Comparison of ENCODE assay signal across 21 cellular contexts in the genomic region with DNA sequence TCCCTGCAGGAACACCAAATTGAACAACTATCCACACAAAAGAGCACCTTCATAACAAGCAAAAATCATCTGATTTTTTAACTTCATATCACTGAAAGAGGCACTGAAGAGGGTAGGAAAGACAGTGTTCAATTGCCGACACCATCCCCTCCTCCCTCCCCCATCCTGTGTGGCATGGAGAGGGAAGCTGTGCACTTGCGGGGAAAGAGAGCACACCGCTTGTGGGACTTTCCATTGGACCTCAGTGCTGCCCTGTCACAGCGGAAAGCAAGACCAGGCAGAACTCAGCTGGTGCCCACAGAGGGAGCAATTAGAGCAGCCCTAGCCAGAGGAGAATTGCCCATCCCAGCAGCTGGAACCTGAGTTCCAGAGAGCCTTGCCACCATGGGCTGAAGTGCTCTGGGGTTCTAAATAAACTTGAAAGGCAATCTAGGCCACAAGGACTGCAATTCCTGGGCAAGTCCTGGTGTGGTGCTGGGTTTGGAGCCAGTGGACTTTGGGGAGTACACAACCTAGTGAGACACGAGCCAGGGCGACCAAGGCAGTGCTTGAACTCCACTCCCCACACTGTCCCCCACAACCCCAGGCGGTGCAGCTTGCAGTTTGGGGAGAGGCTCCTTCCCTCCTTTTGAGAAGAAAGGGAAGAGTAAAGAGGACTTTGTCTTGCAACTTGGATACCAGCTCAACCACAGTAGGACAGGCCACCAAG. TPM values are rescaled to one million over a fixed set of nuclear protein-coding genes. Genes with fewer than 3 reads are reported as not detected.
DNase-seq lines count a peak whose midpoint lies in the region; ATAC-seq and TF ChIP-seq lines count a peak whose summit lies in the region.
"Had no signal": no experiment of that assay in that cellular context is flagged by ENCODE, and none has a peak within 500 bp of the region (broad histone marks: within the 10 kb centered on the region; RNA-seq: fewer than 3 reads in every experiment).

No MANE protein-coding gene starts in this region.

- no peaks in the 10 kb centered on the region for H3K79me1 ChIP-seq in trophoblast cell (ENCODE audit: low read length)

- peaks cover 5% of the 10 kb centered on the region; the same call in 2 of the 3 replicates for H3K4me1 Mint-ChIP-seq in GM23338
- H3K4me1 Mint-ChIP-seq in HFFc6 (ENCODE audit: low read depth), result peaks cover 64% of the 10 kb centered on the region
- H3K4me1 Mint-ChIP-seq in WTC11, result peaks cover 4% of the 10 kb centered on the region

- H2BK12ac ChIP-seq in trophoblast cell (ENCODE audit: low read length), result no peak overlapping the region

- no peak overlapping the region for H3K4me3 Mint-ChIP-seq in GM23338
- H3K4me3 Mint-ChIP-seq in HFFc6, result no peak overlapping the region
- H3K4me3 Mint-ChIP-seq in WTC11, result no peak overlapping the region
- H3K4me3 Mint-ChIP-seq: CD14-positive monocyte; CD4-positive, alpha-beta T cell; CD8-positive, alpha-beta memory T cell had no signal

- H3K27me3 Mint-ChIP-seq in GM23338 (ENCODE audit: insufficient read depth, low read depth, poor library complexity) (peaks cover 2% of the 10 kb centered on the region), HFFc6 (ENCODE audit: insufficient read depth) (no peaks in the 10 kb centered on the region; the same call in 1 of the 2 replicates), WTC11 (ENCODE audit: low read depth) (no peaks in the 10 kb centered on the region)
- H3K27me3 Mint-ChIP-seq: CD4-positive, alpha-beta T cell; CD8-positive, alpha-beta memory T cell had no signal

- no peak overlapping the region for H3K18ac ChIP-seq in trophoblast cell (ENCODE audit: low read length)

- no peak overlapping the region for H4K12ac ChIP-seq in trophoblast cell (ENCODE audit: low read depth, low read length)

- no CpG with 5 or more reads among the region's 7 CpGs for WGBS in trophoblast cell (ENCODE audit: extremely low coverage, insufficient coverage, insufficient read length)

- H3F3A ChIP-seq in GM23338 (replicated peaks; ENCODE audit: low read depth), result no peaks in the 10 kb centered on the region

- H2BK5ac ChIP-seq in trophoblast cell (ENCODE audit: low read depth, low read length, poor library complexity), result no peak overlapping the region

- no peak overlapping the region for H2AK5ac ChIP-seq in trophoblast cell (ENCODE audit: low read length)

- no peak overlapping the region for H3K4ac ChIP-seq in trophoblast cell (ENCODE audit: low read depth, low read length)

- no peak for TF ChIP-seq CTCF in GM23338 (conservative IDR thresholded peaks at IDR 0.05; ENCODE audit: low read depth in 2 of 2)
- TF ChIP-seq CTCF in HFFc6 (IDR thresholded peaks at IDR 0.05), result no peak
- TF ChIP-seq CTCF in WTC11 (IDR thresholded peaks at IDR 0.05), result no peak

- H3K4me2 ChIP-seq in GM23338 (no peak overlapping the region), trophoblast cell (ENCODE audit: low read length) (no peak overlapping the region)
- H3K4me2 ChIP-seq: A549 had no signal

- DNase-seq in GM23338 (ENCODE audit: low spot score) (no peak), HFFc6 (no peak), WTC11 (ENCODE audit: low spot score) (no peak), trophoblast cell (no peak), nucleus accumbens (lab: John Stamatoyannopoulos, UW) (no peak)
- DNase-seq in stimulated activated CD8-positive, alpha-beta memory T cell treated with anti-CD3 and anti-CD28 coated beads, Interleukin-4, amount 100 ng/mL, for 48 hours, result no peak
- DNase-seq: 8988T; ACHN; AML-193; BE2C; CD4-positive, alpha-beta T cell; DMS53; DMS79 treated with DMSO at 0.1 percent for 48 hours; GF-D8; H7 had no signal

- CTCF ChIA-PET in WTC11 (lab: Charles Lee), result interaction anchor here (1.3 kb wide), 1 partner anchor 150 kb away, joined by 3 read pairs; no protein-coding TSS in a partner anchor

- no peak overlapping the region for H3K27ac ChIP-seq in GM23338 (ENCODE audit: low read depth)
- H3K27ac ChIP-seq in trophoblast cell (ENCODE audit: low read depth, low read length), result no peak overlapping the region
- H3K27ac ChIP-seq: A549; BLaER1 treated with 17β-estradiol and CSF1 and Interleukin-3, amounts not matched to agents 10 nM and 100 nM had no signal

- H3K9me2 ChIP-seq in GM23338 (ENCODE audit: insufficient read depth), result no peaks in the 10 kb centered on the region

- no peak overlapping the region for H3K4me3 ChIP-seq in GM23338
- H3K4me3 ChIP-seq in trophoblast cell (ENCODE audit: low read depth, low read length), result peak overlapping the region; percentile 50
- H3K4me3 ChIP-seq: A549; BLaER1 treated with 17β-estradiol and CSF1 and Interleukin-3, amounts not matched to agents 10 nM and 100 nM had no signal

- peaks cover 97% of the 10 kb centered on the region for H3K79me2 ChIP-seq in GM23338 (replicated peaks; ENCODE audit: insufficient read depth)
- peaks cover 4% of the 10 kb centered on the region for H3K79me2 ChIP-seq in trophoblast cell (ENCODE audit: control insufficient read depth, insufficient read depth, low read length, poor library complexity)

- H3K9ac ChIP-seq in trophoblast cell (ENCODE audit: low read length), result no peak overlapping the region
- H3K9ac ChIP-seq: BLaER1 treated with 17β-estradiol and CSF1 and Interleukin-3, amounts not matched to agents 10 nM and 100 nM had no signal

- peaks cover 10% of the 10 kb centered on the region for H4K20me1 ChIP-seq in GM23338 (replicated peaks; ENCODE audit: insufficient read depth)

- POLR2A ChIA-PET in WTC11 (lab: Charles Lee), result no interaction called here

- no peak overlapping the region for H4K8ac ChIP-seq in trophoblast cell (ENCODE audit: low read depth, low read length)

- H2AFZ ChIP-seq in GM23338, result no peak overlapping the region
- H2AFZ ChIP-seq in trophoblast cell (ENCODE audit: insufficient read depth, low read length, poor library complexity), result no peak overlapping the region

- H2BK120ac ChIP-seq in trophoblast cell (ENCODE audit: insufficient read depth, low read length, poor library complexity), result no peak overlapping the region

- H3K27ac Mint-ChIP-seq in GM23338, result peak overlapping the region; percentile 2
- peak overlapping the region; percentile 9; the same call in 1 of the 2 replicates for H3K27ac Mint-ChIP-seq in HFFc6
- no peak overlapping the region for H3K27ac Mint-ChIP-seq in WTC11
- H3K27ac Mint-ChIP-seq: CD4-positive, alpha-beta T cell; CD8-positive, alpha-beta memory T cell had no signal

- H3K36me3 ChIP-seq in GM23338 (ENCODE audit: insufficient read depth), result no peaks in the 10 kb centered on the region
- no peaks in the 10 kb centered on the region for H3K36me3 ChIP-seq in trophoblast cell (ENCODE audit: control insufficient read depth in 1 of 2, insufficient read depth in 2 of 2, low read length in 2 of 2)
- H3K36me3 ChIP-seq: BE2C had no signal

- H3K27me3 ChIP-seq in GM23338 (ENCODE audit: insufficient read depth), result no peaks in the 10 kb centered on the region
- H3K27me3 ChIP-seq in trophoblast cell (ENCODE audit: insufficient read depth, low read length), result no peaks in the 10 kb centered on the region
- H3K27me3 ChIP-seq: BE2C; BLaER1 treated with 17β-estradiol and CSF1 and Interleukin-3, amounts not matched to agents 10 nM and 100 nM had no signal

- no peaks in the 10 kb centered on the region for H3K9me3 ChIP-seq in trophoblast cell (ENCODE audit: insufficient read depth, low read depth, low read length)
- H3K9me3 ChIP-seq: BE2C had no signal

- no peak overlapping the region for H4K91ac ChIP-seq in trophoblast cell (ENCODE audit: low read depth, low read length)

- H3K36me3 Mint-ChIP-seq in GM23338 (ENCODE audit: low read depth) (peaks cover 13% of the 10 kb centered on the region; the same call in 2 of the 3 replicates), HFFc6 (ENCODE audit: low read depth) (peaks cover 28% of the 10 kb centered on the region), WTC11 (peaks cover 22% of the 10 kb centered on the region)

- ATAC-seq in GM23338 (peak; percentile 57), WTC11 (peak; percentile 60; the same call in 1 of the 2 replicates), HG03039 (IDR thresholded peaks at IDR 0.05; ENCODE audit: unreplicated experiment) (no peak)
- ATAC-seq: A549, HCT116 had no signal

- no peak overlapping the region for H3K14ac ChIP-seq in trophoblast cell (ENCODE audit: low read length)

- H3K23ac ChIP-seq in trophoblast cell (ENCODE audit: low read length), result no peak overlapping the region

- peaks cover 15% of the 10 kb centered on the region for H3K9me3 Mint-ChIP-seq in GM23338
- H3K9me3 Mint-ChIP-seq in HFFc6, result peaks cover 20% of the 10 kb centered on the region
- peaks cover 22% of the 10 kb centered on the region for H3K9me3 Mint-ChIP-seq in WTC11

- H3K4me1 ChIP-seq in GM23338 (ENCODE audit: insufficient read depth) (no peaks in the 10 kb centered on the region), trophoblast cell (ENCODE audit: control insufficient read depth in 1 of 2, insufficient read depth in 2 of 2, low read length in 2 of 2) (peaks cover 4 to 5% of the 10 kb centered on the region in 2 experiments)
- H3K4me1 ChIP-seq: A549, BE2C had no signal

TF ChIP-seq in GM23338, 12 proteins besides CTCF, POLR2A, EP300 and RAD21 (continues in another document):
- TF ChIP-seq ZNF331 (CRISPR knock-in tag; IDR thresholded peaks at IDR 0.05; ENCODE audit: low read depth), result no peak
- TF ChIP-seq NANOG (IDR thresholded peaks at IDR 0.05; ENCODE audit: borderline replicate concordance), result no peak
- TF ChIP-seq EZH2 (IDR thresholded peaks at IDR 0.05; ENCODE audit: low read depth, unreplicated experiment), result no peak
- TF ChIP-seq POLR2AphosphoS5 (IDR thresholded peaks at IDR 0.05; ENCODE audit: low read depth), result no peak

TF ChIP-seq in WTC11, 78 proteins besides CTCF, POLR2A, EP300 and RAD21 (continues in another document):
- TF ChIP-seq TCF7 (CRISPR knock-in tag; IDR thresholded peaks at IDR 0.05; ENCODE audit: low read depth), result no peak
- TF ChIP-seq, protein P1, sequence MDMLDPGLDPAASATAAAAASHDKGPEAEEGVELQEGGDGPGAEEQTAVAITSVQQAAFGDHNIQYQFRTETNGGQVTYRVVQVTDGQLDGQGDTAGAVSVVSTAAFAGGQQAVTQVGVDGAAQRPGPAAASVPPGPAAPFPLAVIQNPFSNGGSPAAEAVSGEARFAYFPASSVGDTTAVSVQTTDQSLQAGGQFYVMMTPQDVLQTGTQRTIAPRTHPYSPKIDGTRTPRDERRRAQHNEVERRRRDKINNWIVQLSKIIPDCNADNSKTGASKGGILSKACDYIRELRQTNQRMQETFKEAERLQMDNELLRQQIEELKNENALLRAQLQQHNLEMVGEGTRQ (CRISPR knock-in tag; IDR thresholded peaks at IDR 0.05), result no peak

RNA-seq across cellular contexts. Expression of a gene that starts 27.0 kb away (rescaled TPM):
- 22.8 and 34.1 TPM in 2 replicates for total RNA-seq in GM23338 (2014; rRNA removed; shearing (Covaris generic))
- polyA plus RNA-seq in GM23338 (2016; fragmentation: Nextera tagmentation; extraction: Ambion mirVana), result 5.6 and 7.8 TPM in 2 replicates
- total RNA-seq in HFFc6 (2021; fragmentation: NEBNext Ultra II Directional; extraction: Animal tissue kit (Norgen Biotek cat#: 25700)), result 100 to 1,000 TPM in 2 of 6 experiments, 10 to 100 TPM in 4; 85.6 to 110 (median 95.8) TPM
- 49.0 to 51.1 TPM (median 49.7 TPM) in 3 replicates for total RNA-seq in WTC11 (2021)
- 16.1 TPM in 2 replicates for polyA plus RNA-seq in trophoblast cell (2013)

RNA-seq across cellular contexts. Expression of a gene that starts 27.8 kb away (rescaled TPM):
- total RNA-seq in GM23338 (2014; rRNA removed; shearing (Covaris generic)), result 49.3 and 57.8 TPM in 2 replicates
- polyA plus RNA-seq in GM23338 (2016; fragmentation: Nextera tagmentation; extraction: Ambion mirVana), result 12.2 and 17.8 TPM in 2 replicates
- 10 to 100 TPM; 26.6 to 30.5 (median 28.3) TPM for total RNA-seq in HFFc6 (2021; fragmentation: NEBNext Ultra II Directional; extraction: Animal tissue kit (Norgen Biotek cat#: 25700))
- 62.2 to 69.4 TPM (median 65.1 TPM) in 3 replicates for total RNA-seq in WTC11 (2021)
- 32.7 and 35.4 TPM in 2 replicates for polyA plus RNA-seq in trophoblast cell (2013)
